In the genomic region with DNA sequence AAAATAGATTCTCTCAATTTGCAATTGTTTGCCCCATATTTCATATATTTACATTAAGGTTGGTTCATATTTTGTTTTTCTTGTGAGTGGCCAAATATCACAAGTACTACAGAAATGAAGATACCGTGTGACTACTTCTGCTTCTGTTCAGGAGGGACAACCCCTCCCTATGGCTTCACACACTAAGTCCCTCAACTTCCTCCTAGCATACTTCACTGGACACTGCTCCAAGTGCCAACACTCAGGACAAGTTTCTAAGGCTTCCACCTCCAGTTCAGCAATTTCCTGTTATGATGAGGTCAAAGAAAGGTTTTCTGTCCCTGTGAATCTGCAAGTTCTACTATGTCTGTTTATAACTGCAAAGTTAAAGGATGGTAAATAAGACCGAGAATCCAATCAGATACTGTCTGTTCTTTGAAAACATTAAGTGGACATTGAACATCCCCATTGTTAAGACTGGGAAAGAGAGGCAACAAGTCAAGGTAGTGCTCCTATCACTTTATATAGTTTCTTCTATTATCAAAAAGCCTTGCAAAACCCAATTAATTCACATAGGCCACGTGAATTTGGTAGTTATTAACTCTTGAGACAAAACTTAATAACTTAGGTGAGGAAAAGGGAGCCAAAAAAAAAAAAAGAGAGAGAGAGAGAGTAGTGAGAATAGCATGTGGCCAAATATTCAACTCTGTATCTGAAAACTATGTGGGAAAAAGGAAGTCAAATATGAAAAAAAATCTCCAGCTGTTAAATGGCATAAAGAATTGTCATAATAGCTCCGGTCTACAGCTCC, we compare ENCODE assay signal across 8 cellular contexts.
DNase-seq lines count a peak whose midpoint lies in the region; ATAC-seq and TF ChIP-seq lines count a peak whose summit lies in the region.

No MANE protein-coding gene starts in this region.

- peaks cover 6% of the 10 kb centered on the region; the same call in 1 of the 2 replicates for H3K4me1 ChIP-seq in Panc1 (ENCODE audit: control insufficient read depth, insufficient read depth, low read length)
- peaks cover 0 to 8% (median 0%) of the 10 kb centered on the region in 4 donors for H3K4me1 ChIP-seq in tibial artery

- H3K27ac ChIP-seq in Panc1 (ENCODE audit: low read length) (no peak overlapping the region), tibial artery (no peak overlapping the region)

- in situ Hi-C loops in Panc1 (cut with HindIII; ENCODE audit: low pct_unique_long_range_greater_than_20kb, low sequenced_read_pairs), result no loop called here

- DNase-seq in Panc1 (ENCODE audit: low read depth, low spot score), result no peak
- DNase-seq in Right ventricle myocardium superior, result no peak
- DNase-seq in tibial artery, result no peak
- no peak for DNase-seq in iPS-NIHi11 (ENCODE audit: low spot score)
- DNase-seq in UCSD-AML1 (lab: John Stamatoyannopoulos, UW; ENCODE audit: unreplicated experiment), result no peak
- no peak for DNase-seq in activated CD4-positive, CD25-positive, alpha-beta regulatory T cell treated with anti-CD3 and anti-CD28 coated beads, Interleukin-2, amount 50 U/mL, for 72 hours

- no peak for TF ChIP-seq CTCF in Panc1 (IDR thresholded peaks at IDR 0.05)
- no peak for TF ChIP-seq CTCF in tibial artery (IDR thresholded peaks at IDR 0.05)

- H3K27me3 ChIP-seq in Panc1 (ENCODE audit: control insufficient read depth, insufficient read depth, low read length) (no peaks in the 10 kb centered on the region), tibial artery (no peaks in the 10 kb centered on the region)

- H3K36me3 ChIP-seq in Panc1 (ENCODE audit: control insufficient read depth, insufficient read depth, low read length) (no peaks in the 10 kb centered on the region), tibial artery (no peaks in the 10 kb centered on the region)

- peak overlapping the region; percentile 35 for H3K4me3 ChIP-seq in Panc1 (ENCODE audit: low read depth in 2 of 2, low read length in 2 of 2)
- H3K4me3 ChIP-seq in tibial artery, result peak overlapping the region; percentile 28 to 33

- ATAC-seq in GM18868 (IDR thresholded peaks at IDR 0.05; ENCODE audit: unreplicated experiment) (peak; percentile 98), HG02759 (IDR thresholded peaks at IDR 0.05; ENCODE audit: unreplicated experiment) (peak; percentile 98), Panc1 (peak; percentile 72; the same call in 1 of the 2 replicates), Right ventricle myocardium superior (ENCODE audit: poor library complexity) (peak; percentile 63)

- CTCF ChIA-PET in Panc1 (lab: Charles Lee), result no interaction called here

- intact Hi-C loops in Panc1 (cut with micrococcal nuclease; ENCODE audit: unreplicated experiment) (no loop called here), Right ventricle myocardium superior (cut with DNase I) (no loop called here), tibial artery (cut with DNase I; ENCODE audit: low total_unique reads) (no loop called here)

- no TSS peak for BruUV-seq in Panc1 (replicated peaks; lab: Mats Ljungman, UMichigan)

- POLR2A ChIA-PET in Panc1 (lab: Charles Lee), result no interaction called here

- H3K9me3 ChIP-seq in Panc1 (ENCODE audit: control insufficient read depth, insufficient read depth, low read depth, low read length), result no peaks in the 10 kb centered on the region
- no peaks in the 10 kb centered on the region for H3K9me3 ChIP-seq in tibial artery
